ENCODE assay signal across 15 cellular contexts in genomic region chrX:119240356-119240755, GRCh38. TPM values are rescaled to one million over a fixed set of nuclear protein-coding genes. Genes with fewer than 3 reads are reported as not detected.
DNase-seq lines count a peak whose midpoint lies in the region; FAIRE-seq and TF ChIP-seq lines count a peak whose summit lies in the region.
"Had no signal": no experiment of that assay in that cellular context is flagged by ENCODE, and none has a peak within 500 bp of the region (broad histone marks: within the 10 kb centered on the region; RNA-seq: fewer than 3 reads in every experiment).

No MANE protein-coding gene starts in this region.

- TF ChIP-seq CTCF in epithelial cell of esophagus (IDR thresholded peaks at IDR 0.05; ENCODE audit: insufficient read depth, low read depth, low read length, missing control alignments) = no peak
- TF ChIP-seq CTCF in osteoblast (IDR thresholded peaks at IDR 0.05; ENCODE audit: extremely low read depth, low read depth, low read length) = no peak
- TF ChIP-seq CTCF in GM10266 (IDR thresholded peaks at IDR 0.05; ENCODE audit: control insufficient read depth, insufficient read depth, low read depth, missing control alignments) = no peak

- H3K27me3 ChIP-seq in osteoblast (ENCODE audit: insufficient read depth, low read length) = no peaks in the 10 kb centered on the region

- no peaks in the 10 kb centered on the region for H4K20me1 ChIP-seq in osteoblast (ENCODE audit: insufficient read depth, low read length)

- peak overlapping the region; percentile 77 for H3K4me2 ChIP-seq in osteoblast (ENCODE audit: insufficient read depth, low read length)

- in situ Hi-C loops in Caki2 (cut with HindIII; ENCODE audit: low pct_unique_long_range_greater_than_20kb, low sequenced_read_pairs) = no loop called here

- peaks cover 53% of the 10 kb centered on the region for H3K79me2 ChIP-seq in osteoblast (ENCODE audit: insufficient read depth, low read length)
- H3K79me2 ChIP-seq: parathyroid adenoma had no signal

- peaks cover 21% of the 10 kb centered on the region for H3K4me1 ChIP-seq in osteoblast (ENCODE audit: insufficient read depth, low read length)

- H3K4me3 ChIP-seq in epithelial cell of esophagus (ENCODE audit: low read length) (no peak overlapping the region), osteoblast (ENCODE audit: insufficient read depth, low read length) (no peak overlapping the region)

- peak; percentile 90 for FAIRE-seq in RCC 7860 (lab: Jason Lieb, UNC)
- FAIRE-seq: colon had no signal

- H2AFZ ChIP-seq in osteoblast (ENCODE audit: low read length) = no peak overlapping the region
- H2AFZ ChIP-seq: parathyroid adenoma had no signal

- peaks cover 24% of the 10 kb centered on the region for H3K36me3 ChIP-seq in osteoblast (ENCODE audit: insufficient read depth, low read length)

- H3K27ac ChIP-seq in osteoblast (ENCODE audit: low read depth, low read length) = peak overlapping the region; percentile 68
- H3K27ac ChIP-seq: parathyroid adenoma had no signal

- H3K9me3 ChIP-seq in osteoblast (ENCODE audit: low read depth, low read length) = no peaks in the 10 kb centered on the region

- DNase-seq in Caki2 (ENCODE audit: low read depth) (peak; percentile 57), RCC 7860 (ENCODE audit: low spot score) (peak; percentile 57), epithelial cell of esophagus (ENCODE audit: low read depth) (peak; percentile 10), osteoblast (ENCODE audit: insufficient read length, low spot score, missing footprints) (peak; percentile 42), mucosa of gallbladder (ENCODE audit: low spot score) (no peak), GM10266 (ENCODE audit: extremely low spot score) (no peak)
- no peak for DNase-seq in activated T-cell treated with anti-CD3 and anti-CD28 coated beads, Interleukin-2, amount 50 U/mL, for 1 hour
- no peak for DNase-seq in activated CD4-positive, CD25-positive, alpha-beta regulatory T cell treated with anti-CD3 and anti-CD28 coated beads, Interleukin-2, amount 50 U/mL, for 72 hours
- DNase-seq: activated CD4-positive, alpha-beta T cell treated with anti-CD3 and anti-CD28 coated beads for 36 hours; H9; left ventricle myocardium superior; NCI-H2081; stimulated activated naive B cell treated with anti-CD40 and anti-IgM and Interleukin-4, amounts not matched to agents 10 μg/mL and 1 μg/mL and 100 μg/mL, for 72 hours had no signal

RNA-seq across cellular contexts. Expression of gene PGRMC1, which starts 4.3 kb away (rescaled TPM):
- 271 and 291 TPM in 2 replicates for total RNA-seq in Caki2 (2014; rRNA removed; shearing (Covaris generic); ENCODE audit: low replicate concordance)
- total RNA-seq in osteoblast (118 and 124 TPM in 2 replicates), mucosa of gallbladder (126 TPM)

Comparison
In these comparisons a context has a peak if more than half of its experiments do, and no peak if none do; other contexts are left out.
1. DNase-seq: peak in Caki2 (single experiment), RCC 7860 (single experiment), epithelial cell of esophagus (single experiment) and osteoblast (single experiment); none in mucosa of gallbladder (single experiment), GM10266 (single experiment), activated T-cell treated with anti-CD3 and anti-CD28 coated beads, Interleukin-2, amount 50 U/mL, for 1 hour (single experiment) and activated CD4-positive, CD25-positive, alpha-beta regulatory T cell treated with anti-CD3 and anti-CD28 coated beads, Interleukin-2, amount 50 U/mL, for 72 hours (single experiment).